ENCODE assay signal across 13 cellular contexts in the genomic region with DNA sequence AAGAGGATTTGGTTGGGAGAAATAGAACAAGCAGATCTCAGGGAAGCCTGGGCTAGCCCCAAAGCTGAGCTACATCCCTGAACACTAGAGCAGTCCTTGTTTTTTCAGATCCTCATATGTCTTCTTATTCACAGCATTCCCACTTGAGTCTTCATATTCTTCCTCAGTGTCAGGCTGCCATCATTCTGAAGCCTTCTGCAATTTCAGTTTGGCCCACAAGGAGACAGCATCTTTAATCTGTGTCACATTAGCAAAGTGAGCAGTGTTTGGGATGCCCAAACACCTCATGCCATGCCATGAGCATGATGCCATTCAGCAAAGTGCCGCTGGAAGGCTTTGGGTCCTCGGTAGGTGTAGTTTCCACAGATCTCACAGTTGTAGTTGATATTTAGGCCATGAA. TPM values are rescaled to one million over a fixed set of nuclear protein-coding genes. Genes with fewer than 3 reads are reported as not detected.
"Had no signal": no experiment of that assay in that cellular context is flagged by ENCODE, and none has a peak within 500 bp of the region (broad histone marks: within the 10 kb centered on the region; RNA-seq: fewer than 3 reads in every experiment).

No MANE protein-coding gene starts in this region.

- H3K27ac ChIP-seq: colonic mucosa had no signal

- H3K9me3 Mint-ChIP-seq: activated T-helper 1 cell treated with anti-CD3 and anti-CD28 coated beads, Interleukin-12 subunit alpha, Interleukin-12 subunit beta, Interleukin-2, Interleukin-4 antibody, amounts not matched to agents 30 ng/mL and 10 ng/mL and 1 ng/mL, durations not matched to agents 14 hours and 24 hours and 36 hours; naive B cell had no signal

- H3K9me3 ChIP-seq: colonic mucosa had no signal

- H3K4me3 Mint-ChIP-seq: activated CD8-positive, alpha-beta T cell treated with anti-CD3 and anti-CD28 coated beads, Interleukin-2, amount 10 ng/mL, durations not matched to agents 7 days and 5 days; activated T-helper 1 cell treated with anti-CD3 and anti-CD28 coated beads, Interleukin-12 subunit alpha, Interleukin-12 subunit beta, Interleukin-2, Interleukin-4 antibody, amounts not matched to agents 30 ng/mL and 10 ng/mL and 1 ng/mL, durations not matched to agents 14 hours and 24 hours and 36 hours; naive B cell had no signal

- H3K27me3 Mint-ChIP-seq: naive B cell had no signal

- H3K27ac Mint-ChIP-seq: activated CD8-positive, alpha-beta T cell treated with anti-CD3 and anti-CD28 coated beads, Interleukin-2, amount 10 ng/mL, durations not matched to agents 7 days and 5 days; activated T-helper 1 cell treated with anti-CD3 and anti-CD28 coated beads, Interleukin-12 subunit alpha, Interleukin-12 subunit beta, Interleukin-2, Interleukin-4 antibody, amounts not matched to agents 30 ng/mL and 10 ng/mL and 1 ng/mL, durations not matched to agents 14 hours and 24 hours and 36 hours; naive B cell had no signal

- H3K27me3 ChIP-seq: colonic mucosa had no signal

- ATAC-seq: activated CD8-positive, alpha-beta T cell treated with anti-CD3 and anti-CD28 coated beads, Interleukin-2, amount 10 ng/mL, durations not matched to agents 7 days and 5 days; left colon had no signal

- DNase-seq: activated CD4-positive, alpha-beta T cell treated with anti-CD3 and anti-CD28 coated beads for 48 hours; activated CD8-positive, alpha-beta T cell treated with anti-CD3 and anti-CD28 coated beads, Interleukin-2, amount 10 ng/mL, durations not matched to agents 7 days and 5 days; activated naive CD4-positive, alpha-beta T cell; aorta; colonic mucosa; left colon; midbrain; naive B cell; posterior cingulate gyrus; small intestine; T1000 had no signal

- H3K36me3 Mint-ChIP-seq: naive B cell had no signal

- H3K4me3 ChIP-seq: colonic mucosa, lung had no signal

- H3K4me1 ChIP-seq: colonic mucosa had no signal

- H3K36me3 ChIP-seq: colonic mucosa had no signal

- H3K4me1 Mint-ChIP-seq: naive B cell had no signal

RNA-seq across cellular contexts. Expression of a gene that starts 56.6 kb away (rescaled TPM):
- total RNA-seq: activated CD8-positive, alpha-beta T cell treated with anti-CD3 and anti-CD28 coated beads, Interleukin-2, amount 10 ng/mL, durations not matched to agents 7 days and 5 days; activated T-helper 1 cell treated with anti-CD3 and anti-CD28 coated beads, Interleukin-12 subunit alpha, Interleukin-12 subunit beta, Interleukin-2, Interleukin-4 antibody, amounts not matched to agents 30 ng/mL and 10 ng/mL and 1 ng/mL, durations not matched to agents 14 hours and 24 hours and 36 hours had no signal
